9 cellular contexts compared by ENCODE assay signal in genomic region chr6:30683980-30684338, GRCh38. TPM values are rescaled to one million over a fixed set of nuclear protein-coding genes. Genes with fewer than 3 reads are reported as not detected.
A peak's percentile ranks its signal among the peaks of the same experiment; 100 is the strongest.
DNase-seq lines count a peak whose midpoint lies in the region; ATAC-seq and TF ChIP-seq lines count a peak whose summit lies in the region.
"Had no signal": no experiment of that assay in that cellular context is flagged by ENCODE, and none has a peak within 500 bp of the region (broad histone marks: within the 10 kb centered on the region; RNA-seq: fewer than 3 reads in every experiment).

No MANE protein-coding gene starts in this region.

- no peaks in the 10 kb centered on the region for H3K9me3 ChIP-seq in SJCRH30 (replicated peaks)
- no peaks in the 10 kb centered on the region for H3K9me3 ChIP-seq in esophagus squamous epithelium

- ATAC-seq in HG03108 (IDR thresholded peaks at IDR 0.05; ENCODE audit: unreplicated experiment), result no peak
- no peak for ATAC-seq in GM21717 (IDR thresholded peaks at IDR 0.05; ENCODE audit: unreplicated experiment)

- TF ChIP-seq CTCF in esophagus squamous epithelium (IDR thresholded peaks at IDR 0.05), result no peak
- TF ChIP-seq CTCF in progenitor cell of endocrine pancreas (IDR thresholded peaks at IDR 0.05; ENCODE audit: unreplicated experiment), result no peak

- H3K4me1 ChIP-seq in SJCRH30 (peaks cover 30% of the 10 kb centered on the region), esophagus squamous epithelium (peaks cover 57 to 92% (median 65%) of the 10 kb centered on the region in 3 donors)

- H3K4me3 Mint-ChIP-seq in progenitor cell of endocrine pancreas (ENCODE audit: low read depth), result peak overlapping the region; percentile 57

- H3K27me3 ChIP-seq in SJCRH30 (no peaks in the 10 kb centered on the region), esophagus squamous epithelium (no peaks in the 10 kb centered on the region)

- WGBS in esophagus squamous epithelium, 2 donors, result 0 to 3% methylated on average over 2 of the region's 2 CpGs

- intact Hi-C loops in esophagus squamous epithelium (cut with DNase I), result loop anchor here (10.0 kb wide), 1 partner anchor 201 kb away; the partner anchor contains the start of gene DDR1

- peaks cover 4% of the 10 kb centered on the region for H3K36me3 Mint-ChIP-seq in progenitor cell of endocrine pancreas (ENCODE audit: insufficient read depth)

- peak in 1 of 4 donors; percentile 27 for TF ChIP-seq POLR2A in esophagus squamous epithelium (IDR thresholded peaks at IDR 0.05)

- DNase-seq in ELR (ENCODE audit: low read depth) (peak; percentile 45), SJCRH30 (no peak), esophagus squamous epithelium (lab: John Stamatoyannopoulos, UW) (no peak), progenitor cell of endocrine pancreas (ENCODE audit: low spot score, unreplicated experiment) (no peak), glomerular visceral epithelial cell (ENCODE audit: extremely low spot score) (no peak)
- DNase-seq in activated CD8-positive, alpha-beta memory T cell treated with anti-CD3 and anti-CD28 coated beads, Interleukin-2, amount 50 U/mL, for 48 hours, result no peak
- DNase-seq: GOT3 had no signal

- H3K4me3 ChIP-seq in SJCRH30 (peak overlapping the region; percentile 45), esophagus squamous epithelium (peak overlapping the region; percentile 73 to 92 (median 82))

- H3K27ac Mint-ChIP-seq in progenitor cell of endocrine pancreas, result peak overlapping the region; percentile 75

- peaks cover 39% of the 10 kb centered on the region for H3K4me1 Mint-ChIP-seq in progenitor cell of endocrine pancreas (ENCODE audit: low read depth)

- H3K27ac ChIP-seq in SJCRH30 (no peak overlapping the region), esophagus squamous epithelium (peak overlapping the region; percentile 96 to 99 (median 98))

- no peaks in the 10 kb centered on the region for H3K27me3 Mint-ChIP-seq in progenitor cell of endocrine pancreas

- no peaks in the 10 kb centered on the region for H3K9me3 Mint-ChIP-seq in progenitor cell of endocrine pancreas (ENCODE audit: low read depth)

- H3K36me3 ChIP-seq in SJCRH30, result peaks cover 2% of the 10 kb centered on the region
- H3K36me3 ChIP-seq in esophagus squamous epithelium, result peaks cover 0 to 14% (median 0%) of the 10 kb centered on the region in 3 donors

RNA-seq across cellular contexts. Expression of gene PPP1R18, which starts 2.5 kb away (rescaled TPM):
- total RNA-seq in SJCRH30 (2014; rRNA removed; shearing (Covaris generic)), result 39.4 and 44.3 TPM in 2 replicates
- total RNA-seq in esophagus squamous epithelium (10 to 100 TPM in 3 of 4 donors, 1 to 10 TPM in 1; 9.8 to 22.2 (median 17.4) TPM), progenitor cell of endocrine pancreas (22.5 and 25.4 TPM in 2 replicates)

RNA-seq across cellular contexts. Expression of gene NRM, which starts 6.8 kb away (rescaled TPM):
- total RNA-seq in SJCRH30 (2014; rRNA removed; shearing (Covaris generic)), result 25.0 and 29.6 TPM in 2 replicates
- total RNA-seq in esophagus squamous epithelium (1 to 10 TPM; 3.8 to 7.4 (median 6.7) TPM), progenitor cell of endocrine pancreas (35.5 and 37.9 TPM in 2 replicates)

RNA-seq across cellular contexts. Expression of gene DHX16, which starts 11.2 kb away (rescaled TPM):
- total RNA-seq in SJCRH30 (2014; rRNA removed; shearing (Covaris generic)), result 26.5 and 29.0 TPM in 2 replicates
- total RNA-seq in esophagus squamous epithelium (10 to 100 TPM; 11.4 to 26.6 (median 24.4) TPM), progenitor cell of endocrine pancreas (30.0 and 31.0 TPM in 2 replicates)

RNA-seq across cellular contexts. Expression of gene MDC1, which starts 33.1 kb away (rescaled TPM):
- 24.6 and 25.0 TPM in 2 replicates for total RNA-seq in SJCRH30 (2014; rRNA removed; shearing (Covaris generic))
- total RNA-seq in esophagus squamous epithelium (1 to 10 TPM; 2.4 to 7.4 (median 7.0) TPM), progenitor cell of endocrine pancreas (58.5 and 67.6 TPM in 2 replicates)

RNA-seq across cellular contexts. Expression of gene TUBB, which starts 36.2 kb away (rescaled TPM):
- total RNA-seq in SJCRH30 (2014; rRNA removed; shearing (Covaris generic)), result 1,652 and 1,704 TPM in 2 replicates
- 100 to 1,000 TPM; 151 to 351 (median 255) TPM for total RNA-seq in esophagus squamous epithelium
- total RNA-seq in progenitor cell of endocrine pancreas, result 1,227 and 1,272 TPM in 2 replicates
